In the genomic region with DNA sequence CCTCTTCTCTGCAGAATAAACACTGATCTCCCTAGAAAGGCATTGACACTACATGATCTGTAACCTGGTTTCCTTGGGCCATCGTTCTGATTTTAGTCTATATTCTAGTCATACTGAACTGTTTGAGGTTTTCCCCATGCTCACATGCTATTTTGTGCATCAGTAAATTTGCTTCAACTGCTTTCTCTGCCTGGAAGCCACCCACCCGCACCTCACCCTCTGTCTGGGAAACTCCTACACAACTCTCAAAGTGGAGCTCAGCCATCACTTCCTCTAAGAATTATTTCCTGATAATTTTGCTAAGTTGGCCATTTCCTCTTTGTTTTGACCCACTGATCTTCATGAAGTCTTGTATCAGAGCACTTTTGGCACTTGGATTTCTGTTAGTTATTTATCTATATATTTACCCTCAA, we compare ENCODE assay signal across 13 cellular contexts. TPM values are rescaled to one million over a fixed set of nuclear protein-coding genes. Genes with fewer than 3 reads are reported as not detected.
DNase-seq lines count a peak whose midpoint lies in the region; ATAC-seq and TF ChIP-seq lines count a peak whose summit lies in the region.
"Had no signal": no experiment of that assay in that cellular context is flagged by ENCODE, and none has a peak within 500 bp of the region (broad histone marks: within the 10 kb centered on the region; RNA-seq: fewer than 3 reads in every experiment).

No MANE protein-coding gene starts in this region.

- no peak overlapping the region for H3K27ac ChIP-seq in mesenchymal stem cell (ENCODE audit: low read length, poor library complexity, severe bottlenecking)
- H3K27ac ChIP-seq: dorsolateral prefrontal cortex had no signal

- H3K9me2 ChIP-seq in Loucy (replicated peaks; ENCODE audit: low read depth, low read length): no peaks in the 10 kb centered on the region

- no peak overlapping the region for H4K91ac ChIP-seq in mesenchymal stem cell (ENCODE audit: low read length)

- H3K14ac ChIP-seq in mesenchymal stem cell (ENCODE audit: low read length in 2 of 2): no peak overlapping the region

- H3K9me3 Mint-ChIP-seq in activated naive CD4-positive, alpha-beta T cell treated with anti-CD3 and anti-CD28 coated beads, Interleukin-2, amount 10 ng/mL, durations not matched to agents 7 days and 5 days: no peaks in the 10 kb centered on the region
- H3K9me3 Mint-ChIP-seq in stimulated activated naive B cell treated with anti-CD40 and anti-IgM and Interleukin-4, amounts not matched to agents 10 μg/mL and 1 μg/mL and 100 μg/mL, for 72 hours: peaks cover 7% of the 10 kb centered on the region in 2 donors
- peaks cover 14% of the 10 kb centered on the region for H3K9me3 Mint-ChIP-seq in WTC11

- H4K8ac ChIP-seq in mesenchymal stem cell (ENCODE audit: low read length): no peak overlapping the region

- no peaks in the 10 kb centered on the region for H3K79me1 ChIP-seq in mesenchymal stem cell (replicated peaks; ENCODE audit: low read length, poor library complexity, severe bottlenecking)

- no peak overlapping the region for H2BK120ac ChIP-seq in mesenchymal stem cell (ENCODE audit: low read depth, low read length)

- CTCF ChIA-PET in activated naive CD4-positive, alpha-beta T cell treated with anti-CD3 and anti-CD28 coated beads, Interleukin-2, amount 10 ng/mL, durations not matched to agents 7 days and 5 days (lab: Charles Lee): no interaction called here
- CTCF ChIA-PET in WTC11 (lab: Charles Lee): no interaction called here

- H3K27me3 ChIP-seq in Loucy (ENCODE audit: insufficient read depth, low read length, poor library complexity, severe bottlenecking): no peaks in the 10 kb centered on the region
- H3K27me3 ChIP-seq in mesenchymal stem cell (ENCODE audit: control insufficient read depth in 1 of 2, insufficient read depth in 1 of 2, low read length in 2 of 2): no peaks in the 10 kb centered on the region
- H3K27me3 ChIP-seq: dorsolateral prefrontal cortex had no signal

- no peaks in the 10 kb centered on the region for H3K27me3 Mint-ChIP-seq in activated naive CD4-positive, alpha-beta T cell treated with anti-CD3 and anti-CD28 coated beads, Interleukin-2, amount 10 ng/mL, durations not matched to agents 7 days and 5 days
- no peaks in the 10 kb centered on the region for H3K27me3 Mint-ChIP-seq in stimulated activated naive B cell treated with anti-CD40 and anti-IgM and Interleukin-4, amounts not matched to agents 10 μg/mL and 1 μg/mL and 100 μg/mL, for 72 hours
- no peaks in the 10 kb centered on the region for H3K27me3 Mint-ChIP-seq in WTC11 (ENCODE audit: low read depth)

- no peak overlapping the region for H3K4me3 ChIP-seq in Loucy (ENCODE audit: low read length, poor library complexity, severe bottlenecking)
- no peak overlapping the region for H3K4me3 ChIP-seq in mesenchymal stem cell (ENCODE audit: insufficient read depth in 1 of 2, low read depth in 1 of 2, low read length in 2 of 2)
- H3K4me3 ChIP-seq: dorsolateral prefrontal cortex had no signal

- H3K79me2 ChIP-seq in Loucy (ENCODE audit: insufficient read depth, low read length): no peaks in the 10 kb centered on the region

- 98% methylated on average over 2 of the region's 2 CpGs for WGBS in mesenchymal stem cell

- H3K9me3 ChIP-seq in Loucy (ENCODE audit: insufficient read depth, low read depth, low read length) (peaks cover 12% of the 10 kb centered on the region; the same call in 1 of the 2 replicates), mesenchymal stem cell (ENCODE audit: control insufficient read depth, low read length) (peaks cover 8% of the 10 kb centered on the region)

- no peak overlapping the region for H3K18ac ChIP-seq in mesenchymal stem cell (ENCODE audit: low read depth in 1 of 2, low read length in 2 of 2)

- ATAC-seq in HG02642 (IDR thresholded peaks at IDR 0.05; ENCODE audit: poor library complexity, unreplicated experiment) (peak; percentile 76), WTC11 (no peak)
- ATAC-seq in stimulated activated naive B cell treated with anti-CD40 and anti-IgM and Interleukin-4, amounts not matched to agents 10 μg/mL and 1 μg/mL and 100 μg/mL, for 72 hours (replicated peaks): peak; percentile 88 to 94

- H3K36me3 ChIP-seq in Loucy (ENCODE audit: insufficient read depth, low read length) (no peaks in the 10 kb centered on the region), mesenchymal stem cell (ENCODE audit: control insufficient read depth in 1 of 2, insufficient read depth in 2 of 2, low read depth in 1 of 2, low read length in 2 of 2) (no peaks in the 10 kb centered on the region)

- H3K9ac ChIP-seq in Loucy (ENCODE audit: low read depth, low read length, poor library complexity, severe bottlenecking) (no peak overlapping the region), mesenchymal stem cell (ENCODE audit: low read length) (no peak overlapping the region)

- POLR2A ChIA-PET in WTC11 (lab: Charles Lee): no interaction called here

- H3K36me3 Mint-ChIP-seq in activated naive CD4-positive, alpha-beta T cell treated with anti-CD3 and anti-CD28 coated beads, Interleukin-2, amount 10 ng/mL, durations not matched to agents 7 days and 5 days: no peaks in the 10 kb centered on the region
- H3K36me3 Mint-ChIP-seq in stimulated activated naive B cell treated with anti-CD40 and anti-IgM and Interleukin-4, amounts not matched to agents 10 μg/mL and 1 μg/mL and 100 μg/mL, for 72 hours: peaks cover 10 to 22% of the 10 kb centered on the region in 2 donors
- H3K36me3 Mint-ChIP-seq in WTC11: no peaks in the 10 kb centered on the region

- H3K4me1 ChIP-seq in Loucy (ENCODE audit: insufficient read depth, low read length, poor library complexity, severe bottlenecking) (peaks cover 23% of the 10 kb centered on the region), mesenchymal stem cell (ENCODE audit: control insufficient read depth, insufficient read depth, low read depth, low read length) (no peaks in the 10 kb centered on the region)

- no peak overlapping the region for H3K4me3 Mint-ChIP-seq in activated naive CD4-positive, alpha-beta T cell treated with anti-CD3 and anti-CD28 coated beads, Interleukin-2, amount 10 ng/mL, durations not matched to agents 7 days and 5 days
- peak overlapping the region; percentile 15 to 33 for H3K4me3 Mint-ChIP-seq in stimulated activated naive B cell treated with anti-CD40 and anti-IgM and Interleukin-4, amounts not matched to agents 10 μg/mL and 1 μg/mL and 100 μg/mL, for 72 hours
- H3K4me3 Mint-ChIP-seq in WTC11: no peak overlapping the region

- H3K4ac ChIP-seq in mesenchymal stem cell (ENCODE audit: low read depth in 1 of 2, low read length in 2 of 2): no peak overlapping the region

- no peak overlapping the region for H2BK12ac ChIP-seq in mesenchymal stem cell (ENCODE audit: low read length in 2 of 2)

- H3K23ac ChIP-seq in mesenchymal stem cell (ENCODE audit: low read length in 2 of 2): no peak overlapping the region

- peak; percentile 14 for DNase-seq in activated naive CD4-positive, alpha-beta T cell treated with Interleukin-2 at 50 U/mL for 16 hours
- DNase-seq in activated naive CD4-positive, alpha-beta T cell treated with anti-CD3 and anti-CD28 coated beads, Interleukin-2, amount 10 ng/mL, durations not matched to agents 7 days and 5 days: no peak
- peak; percentile 77 for DNase-seq in stimulated activated naive B cell treated with anti-CD40 and anti-IgM and Interleukin-4, amounts not matched to agents 10 μg/mL and 1 μg/mL and 100 μg/mL, for 72 hours
- DNase-seq in WTC11 (ENCODE audit: low spot score) (no peak), NAMALWA (ENCODE audit: low spot score) (no peak), mesenchymal stem cell (no peak)
- DNase-seq: activated CD4-positive, CD25-positive, alpha-beta regulatory T cell treated with anti-CD3 and anti-CD28 coated beads, Interleukin-2, amount 50 U/mL, for 72 hours; dorsolateral prefrontal cortex; NCI-H226; small intestine had no signal

- no peak overlapping the region for H2AK5ac ChIP-seq in mesenchymal stem cell (ENCODE audit: low read length, severe bottlenecking)

- H4K20me1 ChIP-seq in Loucy (ENCODE audit: insufficient read depth, low read length, poor library complexity, severe bottlenecking): no peaks in the 10 kb centered on the region

- H3K4me1 Mint-ChIP-seq in activated naive CD4-positive, alpha-beta T cell treated with anti-CD3 and anti-CD28 coated beads, Interleukin-2, amount 10 ng/mL, durations not matched to agents 7 days and 5 days: peaks cover 5% of the 10 kb centered on the region
- peaks cover 37 to 64% of the 10 kb centered on the region in 2 donors for H3K4me1 Mint-ChIP-seq in stimulated activated naive B cell treated with anti-CD40 and anti-IgM and Interleukin-4, amounts not matched to agents 10 μg/mL and 1 μg/mL and 100 μg/mL, for 72 hours
- peaks cover 8% of the 10 kb centered on the region for H3K4me1 Mint-ChIP-seq in WTC11

- TF ChIP-seq CTCF in Loucy (conservative IDR thresholded peaks at IDR 0.05; ENCODE audit: low read length) (no peak), WTC11 (IDR thresholded peaks at IDR 0.05) (no peak)

- H3K4me2 ChIP-seq in Loucy (ENCODE audit: low read depth, low read length, poor library complexity, severe bottlenecking): no peak overlapping the region
- no peak overlapping the region for H3K4me2 ChIP-seq in mesenchymal stem cell (ENCODE audit: low read length, poor library complexity, severe bottlenecking)

- H2BK5ac ChIP-seq in mesenchymal stem cell (ENCODE audit: low read depth, low read length, poor library complexity, severe bottlenecking): no peak overlapping the region

- H2AFZ ChIP-seq in Loucy (ENCODE audit: low read length): peak overlapping the region; percentile 47
- H2AFZ ChIP-seq in mesenchymal stem cell (ENCODE audit: low read depth, low read length): no peak overlapping the region

- no peaks in the 10 kb centered on the region for H3F3A ChIP-seq in Loucy (ENCODE audit: low read depth)

- no peak overlapping the region for H2BK15ac ChIP-seq in mesenchymal stem cell (ENCODE audit: low read depth, poor library complexity, severe bottlenecking)

- H3K27ac Mint-ChIP-seq in activated naive CD4-positive, alpha-beta T cell treated with anti-CD3 and anti-CD28 coated beads, Interleukin-2, amount 10 ng/mL, durations not matched to agents 7 days and 5 days: no peak overlapping the region
- H3K27ac Mint-ChIP-seq in stimulated activated naive B cell treated with anti-CD40 and anti-IgM and Interleukin-4, amounts not matched to agents 10 μg/mL and 1 μg/mL and 100 μg/mL, for 72 hours: peak overlapping the region; percentile 94
- no peak overlapping the region for H3K27ac Mint-ChIP-seq in WTC11

RNA-seq across cellular contexts. Expression of gene MMP20, which starts 36.1 kb away (rescaled TPM):
- total RNA-seq in WTC11 (2021): not detected in 3 replicates
- polyA plus RNA-seq in mesenchymal stem cell (2013, experiment 1 of 2): not detected
- polyA plus RNA-seq in mesenchymal stem cell (2013, experiment 2 of 2): not detected
- total RNA-seq: dorsolateral prefrontal cortex, kidney epithelial cell had no signal
- polyA plus RNA-seq: small intestine had no signal

RNA-seq across cellular contexts. Expression of gene MMP7, which starts 58.5 kb away (rescaled TPM):
- total RNA-seq in WTC11 (2021): 0.23 to 0.50 TPM (median 0.48 TPM) in 3 replicates
- not detected for polyA plus RNA-seq in mesenchymal stem cell (2013, experiment 1 of 2)
- not detected for polyA plus RNA-seq in mesenchymal stem cell (2013, experiment 2 of 2)

Comparison
In these comparisons a context has a peak if more than half of its experiments do, and no peak if none do; other contexts are left out.
1. DNase-seq: peak in activated naive CD4-positive, alpha-beta T cell treated with Interleukin-2 at 50 U/mL for 16 hours (single experiment) and stimulated activated naive B cell treated with anti-CD40 and anti-IgM and Interleukin-4, amounts not matched to agents 10 μg/mL and 1 μg/mL and 100 μg/mL, for 72 hours (single experiment); none in activated naive CD4-positive, alpha-beta T cell treated with anti-CD3 and anti-CD28 coated beads, Interleukin-2, amount 10 ng/mL, durations not matched to agents 7 days and 5 days (single experiment), WTC11 (single experiment), NAMALWA (single experiment) and mesenchymal stem cell (single experiment).
2. H3K4me3 Mint-ChIP-seq: peak in stimulated activated naive B cell treated with anti-CD40 and anti-IgM and Interleukin-4, amounts not matched to agents 10 μg/mL and 1 μg/mL and 100 μg/mL, for 72 hours (2 of 2); none in activated naive CD4-positive, alpha-beta T cell treated with anti-CD3 and anti-CD28 coated beads, Interleukin-2, amount 10 ng/mL, durations not matched to agents 7 days and 5 days (single experiment) and WTC11 (single experiment).